Comparison of ENCODE assay signal across 8 cellular contexts in the genomic region with DNA sequence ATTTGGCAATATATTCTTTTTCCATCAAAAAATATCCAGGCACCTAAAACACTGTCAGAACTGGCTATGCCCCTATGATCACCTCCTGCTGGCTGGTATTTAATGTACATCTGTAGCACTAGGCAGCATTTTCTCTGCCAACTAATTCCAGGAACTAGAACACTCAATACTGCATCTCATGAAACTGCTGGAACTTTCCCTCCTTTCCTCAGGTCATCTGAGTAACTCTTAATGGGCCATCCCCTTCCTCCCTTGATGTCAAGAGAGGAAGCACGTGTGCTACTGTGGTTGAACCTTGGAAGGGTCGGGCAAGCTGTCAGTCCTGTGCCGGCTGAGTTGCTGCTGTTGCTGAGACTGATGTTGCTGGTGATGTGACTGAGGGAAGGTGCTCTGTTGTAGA. TPM values are rescaled to one million over a fixed set of nuclear protein-coding genes. Genes with fewer than 3 reads are reported as not detected.
DNase-seq lines count a peak whose midpoint lies in the region; ATAC-seq and TF ChIP-seq lines count a peak whose summit lies in the region.

No MANE protein-coding gene starts in this region.

- H3K36me3 Mint-ChIP-seq in nephron progenitor cell (ENCODE audit: low read depth): peaks cover 55% of the 10 kb centered on the region

- no peaks in the 10 kb centered on the region for H3K27me3 Mint-ChIP-seq in nephron progenitor cell (ENCODE audit: low read depth, poor library complexity)

- WGBS in esophagus squamous epithelium, 2 donors: 32 to 55% methylated on average over 3 of the region's 3 CpGs

- no peaks in the 10 kb centered on the region for H3K9me3 ChIP-seq in esophagus squamous epithelium

- no peak for TF ChIP-seq POLR2A in esophagus squamous epithelium (IDR thresholded peaks at IDR 0.05)

- no peaks in the 10 kb centered on the region for H3K4me1 Mint-ChIP-seq in nephron progenitor cell

- TF ChIP-seq CTCF in 22Rv1 (IDR thresholded peaks at IDR 0.05) (peak; percentile 23; the same call in 1 of the 2 replicates), astrocyte of the spinal cord (IDR thresholded peaks at IDR 0.05; ENCODE audit: low read depth, low read length) (peak; percentile 25), nephron progenitor cell (IDR thresholded peaks at IDR 0.05) (no peak), esophagus squamous epithelium (IDR thresholded peaks at IDR 0.05) (peak in 2 of 6 experiments; percentile 24 to 42)

- H3K27me3 ChIP-seq in esophagus squamous epithelium: no peaks in the 10 kb centered on the region

- H3K27ac ChIP-seq in 22Rv1: no peak overlapping the region; the same call in 1 of the 2 replicates
- no peak overlapping the region for H3K27ac ChIP-seq in esophagus squamous epithelium

- H3K9me3 Mint-ChIP-seq in nephron progenitor cell: no peaks in the 10 kb centered on the region

- H3K4me1 ChIP-seq in esophagus squamous epithelium: no peaks in the 10 kb centered on the region

- DNase-seq in astrocyte of the spinal cord (ENCODE audit: low read depth, low spot score): peak; percentile 25
- DNase-seq in nephron progenitor cell: no peak
- no peak for DNase-seq in esophagus squamous epithelium (lab: John Stamatoyannopoulos, UW)
- DNase-seq in NCI-H146 treated with DMSO at 0.1 percent for 48 hours (lab: John Stamatoyannopoulos, UW; ENCODE audit: unreplicated experiment): no peak
- no peak for DNase-seq in NCI-H1105 (lab: John Stamatoyannopoulos, UW)

- ATAC-seq in GM18858 (IDR thresholded peaks at IDR 0.05; ENCODE audit: unreplicated experiment) (peak; percentile 78), HG03354 (IDR thresholded peaks at IDR 0.05; ENCODE audit: poor library complexity, severe bottlenecking, unreplicated experiment) (peak; percentile 70)

- H3K36me3 ChIP-seq in esophagus squamous epithelium: peaks cover 4 to 96% (median 16%) of the 10 kb centered on the region in 3 donors

- no peak overlapping the region for H3K4me3 ChIP-seq in astrocyte of the spinal cord (ENCODE audit: low read depth, low read length)
- no peak overlapping the region for H3K4me3 ChIP-seq in esophagus squamous epithelium

- peak overlapping the region; percentile 37 for H3K27ac Mint-ChIP-seq in nephron progenitor cell

- intact Hi-C loops in esophagus squamous epithelium (cut with DNase I): no loop called here

- in situ Hi-C loops in astrocyte of the spinal cord (cut with HindIII; ENCODE audit: low sequenced_read_pairs): no loop called here

- no peak overlapping the region for H3K4me3 Mint-ChIP-seq in nephron progenitor cell

RNA-seq across cellular contexts. Expression of a gene that starts 39.4 kb away (rescaled TPM):
- 100 to 1,000 TPM; 136 to 276 (median 179) TPM for total RNA-seq in esophagus squamous epithelium
